1 cellular context compared by ENCODE assay signal in the genomic region with DNA sequence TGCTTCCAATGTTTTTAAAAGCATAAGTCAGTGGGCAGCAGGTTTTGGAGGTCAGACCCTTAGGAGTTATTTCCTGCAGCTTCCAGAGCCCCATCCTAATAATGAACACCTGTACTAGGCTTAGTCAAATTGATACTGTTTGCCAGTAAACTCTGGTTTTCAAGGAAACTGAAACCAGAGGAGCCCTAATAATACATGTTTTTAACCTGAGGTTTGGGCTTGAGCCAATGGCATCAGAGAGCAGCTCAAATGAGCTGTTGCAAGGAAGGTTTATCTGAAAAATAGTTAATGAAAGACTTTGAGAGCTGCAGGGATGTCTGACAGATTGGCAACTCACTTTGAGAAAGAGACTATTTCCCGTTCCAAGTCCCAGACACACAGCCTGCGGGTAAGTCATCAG.
A peak's percentile ranks its signal among the peaks of the same experiment; 100 is the strongest.
TF ChIP-seq lines count a peak whose summit lies in the region.

No MANE protein-coding gene starts in this region.

TF ChIP-seq in GM12878, 131 proteins besides CTCF, POLR2A, EP300 and RAD21 (continued from another document):
- TF ChIP-seq, protein P1, sequence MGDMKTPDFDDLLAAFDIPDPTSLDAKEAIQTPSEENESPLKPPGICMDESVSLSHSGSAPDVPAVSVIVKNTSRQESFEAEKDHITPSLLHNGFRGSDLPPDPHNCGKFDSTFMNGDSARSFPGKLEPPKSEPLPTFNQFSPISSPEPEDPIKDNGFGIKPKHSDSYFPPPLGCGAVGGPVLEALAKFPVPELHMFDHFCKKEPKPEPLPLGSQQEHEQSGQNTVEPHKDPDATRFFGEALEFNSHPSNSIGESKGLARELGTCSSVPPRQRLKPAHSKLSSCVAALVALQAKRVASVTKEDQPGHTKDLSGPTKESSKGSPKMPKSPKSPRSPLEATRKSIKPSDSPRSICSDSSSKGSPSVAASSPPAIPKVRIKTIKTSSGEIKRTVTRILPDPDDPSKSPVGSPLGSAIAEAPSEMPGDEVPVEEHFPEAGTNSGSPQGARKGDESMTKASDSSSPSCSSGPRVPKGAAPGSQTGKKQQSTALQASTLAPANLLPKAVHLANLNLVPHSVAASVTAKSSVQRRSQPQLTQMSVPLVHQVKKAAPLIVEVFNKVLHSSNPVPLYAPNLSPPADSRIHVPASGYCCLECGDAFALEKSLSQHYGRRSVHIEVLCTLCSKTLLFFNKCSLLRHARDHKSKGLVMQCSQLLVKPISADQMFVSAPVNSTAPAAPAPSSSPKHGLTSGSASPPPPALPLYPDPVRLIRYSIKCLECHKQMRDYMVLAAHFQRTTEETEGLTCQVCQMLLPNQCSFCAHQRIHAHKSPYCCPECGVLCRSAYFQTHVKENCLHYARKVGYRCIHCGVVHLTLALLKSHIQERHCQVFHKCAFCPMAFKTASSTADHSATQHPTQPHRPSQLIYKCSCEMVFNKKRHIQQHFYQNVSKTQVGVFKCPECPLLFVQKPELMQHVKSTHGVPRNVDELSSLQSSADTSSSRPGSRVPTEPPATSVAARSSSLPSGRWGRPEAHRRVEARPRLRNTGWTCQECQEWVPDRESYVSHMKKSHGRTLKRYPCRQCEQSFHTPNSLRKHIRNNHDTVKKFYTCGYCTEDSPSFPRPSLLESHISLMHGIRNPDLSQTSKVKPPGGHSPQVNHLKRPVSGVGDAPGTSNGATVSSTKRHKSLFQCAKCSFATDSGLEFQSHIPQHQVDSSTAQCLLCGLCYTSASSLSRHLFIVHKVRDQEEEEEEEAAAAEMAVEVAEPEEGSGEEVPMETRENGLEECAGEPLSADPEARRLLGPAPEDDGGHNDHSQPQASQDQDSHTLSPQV (IDR thresholded peaks at IDR 0.05): no peak
- TF ChIP-seq RUNX3 (IDR thresholded peaks at IDR 0.05; ENCODE audit: low read length): peak; percentile 58; the same call in 1 of the 2 replicates
- no peak for TF ChIP-seq EZH2 (IDR thresholded peaks at IDR 0.05; ENCODE audit: borderline replicate concordance, control insufficient read depth, low read depth, low read length)
TF ChIP-seq in GM12878: peak in this region for 8.
